In the genomic region with DNA sequence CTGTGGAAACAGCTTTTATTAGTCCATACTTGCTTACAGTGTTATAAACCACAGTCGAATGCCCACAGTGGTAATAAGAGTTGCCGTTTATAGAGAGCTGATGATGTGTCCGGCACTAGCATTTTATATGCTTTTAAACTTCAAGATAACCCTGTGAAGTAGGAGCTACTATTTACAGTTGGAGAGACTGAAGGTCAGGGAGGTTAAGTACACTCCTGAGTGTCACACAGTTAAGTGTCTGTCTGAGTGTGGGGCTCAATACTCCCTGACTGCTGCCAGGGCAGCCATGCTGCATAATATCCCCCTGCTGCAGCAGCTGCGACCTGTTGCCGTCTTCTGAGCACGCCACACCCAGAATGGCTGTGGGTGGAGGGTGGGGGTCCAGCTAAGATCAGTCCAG, we compare ENCODE assay signal across 19 cellular contexts.
"Had no signal": no experiment of that assay in that cellular context is flagged by ENCODE, and none has a peak within 500 bp of the region (broad histone marks: within the 10 kb centered on the region; RNA-seq: fewer than 3 reads in every experiment).

No MANE protein-coding gene starts in this region.

- H3K36me3 ChIP-seq: heart right ventricle, thoracic aorta, upper lobe of left lung had no signal

- ATAC-seq: activated CD8-positive, alpha-beta memory T cell treated with anti-CD3 and anti-CD28 coated beads, Interleukin-2, amount 10 ng/mL, durations not matched to agents 7 days and 5 days; activated CD8-positive, alpha-beta T cell treated with anti-CD3 and anti-CD28 coated beads for 36 hours had no signal

- H3K4me3 ChIP-seq: heart right ventricle, thoracic aorta, upper lobe of left lung had no signal

- H3K27me3 ChIP-seq: heart right ventricle, upper lobe of left lung had no signal

- H3K27ac ChIP-seq: epithelial cell of prostate, thoracic aorta, VCaP had no signal

- DNase-seq: activated CD4-positive, alpha-beta T cell treated with anti-CD3 and anti-CD28 coated beads, Interleukin-2, amount 10 ng/mL, durations not matched to agents 7 days and 5 days; activated CD4-positive, CD25-positive, alpha-beta regulatory T cell treated with anti-CD3 and anti-CD28 coated beads, Interleukin-2, amount 50 U/mL, for 72 hours; activated CD8-positive, alpha-beta memory T cell treated with anti-CD3 and anti-CD28 coated beads, Interleukin-2, amount 10 ng/mL, durations not matched to agents 7 days and 5 days; activated CD8-positive, alpha-beta T cell treated with anti-CD3 and anti-CD28 coated beads for 36 hours; activated effector memory CD4-positive, alpha-beta T cell treated with anti-CD3 and anti-CD28 coated beads, Interleukin-2, amount 50 U/mL, for 16 hours; activated naive CD4-positive, alpha-beta T cell treated with anti-CD3 and anti-CD28 coated beads, Interleukin-2, amount 10 ng/mL, durations not matched to agents 7 days and 5 days; activated T-cell treated with anti-CD3 and anti-CD28 coated beads for 4 hours; amygdala; cortex of kidney; heart right ventricle; kidney; naive B cell; posterior cingulate gyrus; stimulated activated CD4-positive, alpha-beta T cell treated with anti-CD3 and anti-CD28 coated beads, Interleukin-4, amount 100 ng/mL, for 24 hours; stimulated activated naive CD4-positive, alpha-beta T cell treated with Interleukin-2 at 50 U/mL for 16 hours; upper lobe of left lung had no signal

- H3K9me3 ChIP-seq: heart right ventricle, thoracic aorta, upper lobe of left lung had no signal
